Comparison of ENCODE assay signal across 12 cellular contexts in genomic region chr3:107956991-107957467, GRCh38.
DNase-seq lines count a peak whose midpoint lies in the region; ATAC-seq, FAIRE-seq and TF ChIP-seq lines count a peak whose summit lies in the region.
"Had no signal": no experiment of that assay in that cellular context is flagged by ENCODE, and none has a peak within 500 bp of the region (broad histone marks: within the 10 kb centered on the region; RNA-seq: fewer than 3 reads in every experiment).

No MANE protein-coding gene starts in this region.

- no peak for TF ChIP-seq RAD21 in H1 (IDR thresholded peaks at IDR 0.05 in 1 of 2, conservative IDR thresholded peaks at IDR 0.05 in 1 of 2; ENCODE audit: low read depth in 2 of 2, low read length in 2 of 2)

- no peaks in the 10 kb centered on the region for H3K79me1 ChIP-seq in H1 (ENCODE audit: low read depth, low read length)

- H3K9ac ChIP-seq in H1 (replicated peaks in 1 of 4; ENCODE audit: extremely low read depth in 1 of 4, low read depth in 3 of 4, low read length in 3 of 4), result no peak overlapping the region

- no peak overlapping the region for H2BK120ac ChIP-seq in H1 (replicated peaks; ENCODE audit: low read depth, low read length)

- H4K91ac ChIP-seq in H1 (replicated peaks; ENCODE audit: insufficient read length, low read length), result no peak overlapping the region

- H3K23me2 ChIP-seq in H1 (ENCODE audit: low read depth, low read length), result no peaks in the 10 kb centered on the region

- H3K27me3 ChIP-seq in H1 (replicated peaks in 1 of 4; ENCODE audit: control insufficient read depth in 3 of 4, extremely low read depth in 1 of 4, insufficient read depth in 3 of 4, low read length in 3 of 4), result no peaks in the 10 kb centered on the region
- H3K27me3 ChIP-seq in lower lobe of right lung (ENCODE audit: low read depth), result no peaks in the 10 kb centered on the region
- no peaks in the 10 kb centered on the region for H3K27me3 ChIP-seq in stomach
- no peaks in the 10 kb centered on the region for H3K27me3 ChIP-seq in CD4-positive, alpha-beta T cell (ENCODE audit: control insufficient read depth, insufficient read depth, low read length)

- H3K4me3 Mint-ChIP-seq in CD4-positive, alpha-beta T cell, result no peak overlapping the region

- peaks cover 27% of the 10 kb centered on the region for H3K4me1 Mint-ChIP-seq in CD4-positive, alpha-beta T cell (ENCODE audit: low read depth)

- intact Hi-C loops in lower lobe of right lung (cut with DNase I), result no loop called here
- intact Hi-C loops in stomach (cut with DNase I; ENCODE audit: low total_unique reads), result no loop called here
- intact Hi-C loops in CD4-positive, alpha-beta T cell (cut with DNase I, micrococcal nuclease), result no loop called here

- H3K9me3 Mint-ChIP-seq in CD4-positive, alpha-beta T cell, result peaks cover 2% of the 10 kb centered on the region

- TF ChIP-seq CTCF in H1 (IDR thresholded peaks at IDR 0.05; ENCODE audit: control extremely low read depth in 1 of 3, insufficient read depth in 1 of 3, low read depth in 1 of 3, low read length in 3 of 3), result no peak
- TF ChIP-seq CTCF in lower lobe of right lung (IDR thresholded peaks at IDR 0.05), result no peak
- no peak for TF ChIP-seq CTCF in stomach (IDR thresholded peaks at IDR 0.05)
- no peak for TF ChIP-seq CTCF in CD4-positive, alpha-beta T cell (IDR thresholded peaks at IDR 0.05)

- H3K27ac ChIP-seq in H1 (ENCODE audit: low read depth, low read length) (no peak overlapping the region), lower lobe of right lung (peak overlapping the region; percentile 75), stomach (peak overlapping the region; percentile 80 to 89 (median 82))
- no peak overlapping the region for H3K27ac ChIP-seq in CD4-positive, alpha-beta T cell (ENCODE audit: low read depth, low read length)

- H3K27ac Mint-ChIP-seq in CD4-positive, alpha-beta T cell, result no peak overlapping the region

- no peaks in the 10 kb centered on the region for H4K20me1 ChIP-seq in H1 (replicated peaks in 1 of 2; ENCODE audit: control insufficient read depth in 1 of 2, insufficient read depth in 2 of 2, low read length in 2 of 2)

- POLR2A ChIA-PET in H1 (lab: Charles Lee; ENCODE audit: partially characterized antibody), result no interaction called here
- POLR2A ChIA-PET in CD4-positive, alpha-beta T cell (lab: Charles Lee), result interaction anchor here (0.7 kb wide), 1 partner anchor 12 kb away, joined by 3 read pairs; no protein-coding TSS in a partner anchor

- TF ChIP-seq POLR2A in H1 (IDR thresholded peaks at IDR 0.05; ENCODE audit: control extremely low read depth in 1 of 2, low read depth in 2 of 2, low read length in 2 of 2) (no peak), stomach (IDR thresholded peaks at IDR 0.05) (no peak)

- H2AK5ac ChIP-seq in H1 (ENCODE audit: low read depth, low read length), result no peak overlapping the region

- no peak for FAIRE-seq in H1 (lab: Jason Lieb, UNC)
- FAIRE-seq in RCC 7860 (lab: Jason Lieb, UNC), result no peak
- FAIRE-seq: HTR-8/SVneo had no signal

- H3K4ac ChIP-seq in H1 (replicated peaks; ENCODE audit: insufficient read length, low read depth, low read length), result no peak overlapping the region

- no peak overlapping the region for H3K4me2 ChIP-seq in H1 (ENCODE audit: insufficient read depth in 1 of 2, low read depth in 2 of 2, low read length in 2 of 2)

- no peaks in the 10 kb centered on the region for H3K36me3 ChIP-seq in H1 (ENCODE audit: control insufficient read depth in 2 of 4, insufficient read depth in 4 of 4, low read length in 3 of 4)
- H3K36me3 ChIP-seq in lower lobe of right lung, result no peaks in the 10 kb centered on the region
- no peaks in the 10 kb centered on the region for H3K36me3 ChIP-seq in stomach

- WGBS in H1 (ENCODE audit: extremely low coverage in 1 of 2, insufficient coverage in 1 of 2, insufficient read length in 1 of 2, insufficient replicate concordance in 2 of 2, low coverage in 1 of 2, low lambda C conversion rate in 2 of 2, missing lambda C conversion rate in 1 of 2), 2 experiments, result 84% methylated on average over 8 of the region's 8 CpGs; no CpG with 5 or more reads in 1 of the 2 experiments
- 14 to 38% (median 15%) methylated on average over 8 of the region's 8 CpGs for WGBS in stomach, 5 donors

- H3K36me3 Mint-ChIP-seq in CD4-positive, alpha-beta T cell (ENCODE audit: low read depth), result no peaks in the 10 kb centered on the region

- CTCF ChIA-PET in H1 (lab: Charles Lee; ENCODE audit: partially characterized antibody), result interaction anchor here (0.7 to 1.4 kb wide), 4 partner anchors 10 to 249 kb away, joined by 3 to 4 read pairs (median 3); no protein-coding TSS in a partner anchor
- CTCF ChIA-PET in CD4-positive, alpha-beta T cell (lab: Charles Lee), result no interaction called here

- no peaks in the 10 kb centered on the region for H3K9me3 ChIP-seq in H1 (ENCODE audit: insufficient read depth in 2 of 2, low read depth in 1 of 2, low read length in 1 of 2)
- H3K9me3 ChIP-seq in lower lobe of right lung, result no peaks in the 10 kb centered on the region
- H3K9me3 ChIP-seq in stomach, result no peaks in the 10 kb centered on the region
- H3K9me3 ChIP-seq in CD4-positive, alpha-beta T cell (ENCODE audit: control insufficient read depth, low read length), result no peaks in the 10 kb centered on the region

- no peak overlapping the region for H2BK15ac ChIP-seq in H1 (ENCODE audit: low read length)

- no peak overlapping the region for H2BK12ac ChIP-seq in H1 (ENCODE audit: low read depth, low read length)

- no peak overlapping the region; the same call in 1 of the 2 replicates for H4K8ac ChIP-seq in H1 (ENCODE audit: extremely low read depth, insufficient read depth, low read length)

- ATAC-seq in lower lobe of right lung, result peak; percentile 84 to 87
- ATAC-seq in GM18511 (IDR thresholded peaks at IDR 0.05; ENCODE audit: unreplicated experiment), result no peak
- ATAC-seq in CD4-positive, alpha-beta T cell (ENCODE audit: poor library complexity), result no peak

- no peak overlapping the region for H3K23ac ChIP-seq in H1 (ENCODE audit: insufficient read length)

- no peak overlapping the region for H4K5ac ChIP-seq in H1 (ENCODE audit: insufficient read length, low read depth, low read length)

- H3K56ac ChIP-seq in H1 (replicated peaks; ENCODE audit: insufficient read length, low read depth, low read length), result no peak overlapping the region

- no peaks in the 10 kb centered on the region for H3K27me3 Mint-ChIP-seq in CD4-positive, alpha-beta T cell

- peak; percentile 43 for DNase-seq in HCEC 1CT
- DNase-seq in H1 (ENCODE audit: low read depth in 1 of 2, low spot score in 2 of 2), result no peak
- peak; percentile 55 for DNase-seq in lower lobe of right lung
- peak; percentile 66 for DNase-seq in stomach
- DNase-seq in RCC 7860 (ENCODE audit: low spot score), result no peak
- no peak for DNase-seq in CD4-positive, alpha-beta T cell
- no peak for DNase-seq in MV-4-11 (lab: John Stamatoyannopoulos, UW)
- DNase-seq: activated CD4-positive, alpha-beta T cell treated with anti-CD3 and anti-CD28 coated beads, Interleukin-2, amount 50 U/mL, for 48 hours; DND-41; effector memory CD4-positive, alpha-beta T cell had no signal

- no peak overlapping the region for H2BK20ac ChIP-seq in H1 (ENCODE audit: low read length)

- no peak overlapping the region for H3K18ac ChIP-seq in H1 (ENCODE audit: extremely low read depth, low read length)

- no peak overlapping the region for H3K4me3 ChIP-seq in H1 (ENCODE audit: extremely low read depth in 1 of 4, insufficient read depth in 2 of 4, low read depth in 3 of 4, low read length in 4 of 4)
- peak overlapping the region; percentile 12 for H3K4me3 ChIP-seq in lower lobe of right lung
- H3K4me3 ChIP-seq in stomach, result peak overlapping the region in 3 of 4 donors; percentile 12 to 15 (median 15)

- H3K4me1 ChIP-seq in H1 (replicated peaks in 1 of 4; ENCODE audit: control insufficient read depth in 3 of 4, insufficient read depth in 4 of 4, low read length in 3 of 4) (peaks cover 0 to 2% (median 0%) of the 10 kb centered on the region in 4 experiments; a peak in 1 of 7 replicates), lower lobe of right lung (peaks cover 24% of the 10 kb centered on the region), stomach (peaks cover 14 to 48% (median 32%) of the 10 kb centered on the region in 4 donors)

- no peak overlapping the region for H2BK5ac ChIP-seq in H1 (ENCODE audit: low read depth, low read length)

- no peaks in the 10 kb centered on the region for H3K79me2 ChIP-seq in H1 (ENCODE audit: control insufficient read depth in 1 of 2, insufficient read depth in 2 of 2, low read length in 2 of 2)

- H3K14ac ChIP-seq in H1 (ENCODE audit: insufficient read length), result no peak overlapping the region

- TF ChIP-seq EP300 in H1 (IDR thresholded peaks at IDR 0.05; ENCODE audit: borderline replicate concordance in 1 of 2, low read depth in 2 of 2, low read length in 2 of 2) (no peak), stomach (IDR thresholded peaks at IDR 0.05) (peak; percentile 8)

- H2AFZ ChIP-seq in H1 (ENCODE audit: low read length), result peak overlapping the region; percentile 91; the same call in 1 of the 2 replicates

TF ChIP-seq in H1, 55 proteins besides CTCF, POLR2A, EP300 and RAD21:
- TF ChIP-seq CREB1 (IDR thresholded peaks at IDR 0.05), result no peak
- TF ChIP-seq KDM4A (IDR thresholded peaks at IDR 0.05; ENCODE audit: low read depth, low read length, severe bottlenecking), result no peak
- TF ChIP-seq YY1 (IDR thresholded peaks at IDR 0.05; ENCODE audit: low read depth, low read length), result no peak
- TF ChIP-seq TEAD4 (IDR thresholded peaks at IDR 0.05; ENCODE audit: low read depth, low read length), result no peak
- TF ChIP-seq SIN3A (conservative IDR thresholded peaks at IDR 0.05 in 1 of 2, IDR thresholded peaks at IDR 0.05 in 1 of 2; ENCODE audit: low read depth in 1 of 2, low read length in 2 of 2), result no peak

Comparison
In these comparisons a context has a peak if more than half of its experiments do, and no peak if none do; other contexts are left out.
1. DNase-seq: peak in HCEC 1CT (single experiment), lower lobe of right lung (single experiment) and stomach (single experiment); none in H1 (0 of 2), RCC 7860 (single experiment), CD4-positive, alpha-beta T cell (0 of 10) and MV-4-11 (single experiment).
2. H3K27ac ChIP-seq: peak in lower lobe of right lung (single experiment) and stomach (5 of 5); none in H1 (single experiment) and CD4-positive, alpha-beta T cell (single experiment).
3. H3K4me3 ChIP-seq: peak in lower lobe of right lung (single experiment) and stomach (3 of 4); none in H1 (0 of 4).
4. ATAC-seq: peak in lower lobe of right lung (2 of 2); none in GM18511 (single experiment) and CD4-positive, alpha-beta T cell (single experiment).